ENCODE assay signal across 9 cellular contexts in the genomic region with DNA sequence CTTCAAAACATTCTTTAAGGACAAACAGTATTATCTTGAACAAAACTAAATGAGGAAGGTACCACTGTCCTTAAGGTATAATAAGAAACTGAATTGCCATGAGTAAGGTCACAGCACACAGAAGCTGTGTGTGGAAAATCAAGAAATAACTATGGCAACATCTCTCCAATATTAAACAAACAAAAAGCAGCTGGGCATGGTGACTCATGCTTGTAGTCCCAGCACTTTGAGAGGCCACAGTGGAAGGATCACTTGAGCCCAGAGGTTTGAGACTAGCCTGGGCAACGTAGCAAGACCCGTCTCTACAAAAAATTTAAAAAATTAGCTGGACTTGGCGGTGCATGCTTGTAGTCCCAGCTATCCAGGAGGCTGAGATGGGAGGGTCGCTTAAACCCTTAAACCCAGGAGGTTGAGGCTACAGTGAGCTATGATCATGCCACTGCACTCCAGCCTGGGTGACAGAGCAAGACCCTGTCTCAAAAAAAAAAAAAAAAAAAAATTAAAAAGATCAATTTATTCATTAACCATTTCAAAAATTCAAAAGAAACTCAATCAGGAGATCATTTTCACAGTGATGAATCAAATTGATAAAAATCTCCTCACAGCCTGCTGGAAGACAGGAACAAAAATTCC.
DNase-seq lines count a peak whose midpoint lies in the region; ATAC-seq and TF ChIP-seq lines count a peak whose summit lies in the region.
"Had no signal": no experiment of that assay in that cellular context is flagged by ENCODE, and none has a peak within 500 bp of the region (broad histone marks: within the 10 kb centered on the region; RNA-seq: fewer than 3 reads in every experiment).

No MANE protein-coding gene starts in this region.

- WGBS in mesenchymal stem cell: 44% methylated on average over 4 of the region's 4 CpGs

- H3K27ac ChIP-seq in colonic mucosa: no peak overlapping the region
- no peak overlapping the region for H3K27ac ChIP-seq in mesenchymal stem cell (ENCODE audit: low read length, poor library complexity, severe bottlenecking)

- H3K23ac ChIP-seq in mesenchymal stem cell (ENCODE audit: low read length in 2 of 2): no peak overlapping the region

- no peak overlapping the region for H2AK5ac ChIP-seq in mesenchymal stem cell (ENCODE audit: low read length, severe bottlenecking)

- H3K4me3 ChIP-seq in colonic mucosa (no peak overlapping the region), mesenchymal stem cell (ENCODE audit: insufficient read depth in 1 of 2, low read depth in 1 of 2, low read length in 2 of 2) (no peak overlapping the region)

- peak; percentile 7 for DNase-seq in CD1c-positive myeloid dendritic cell (ENCODE audit: extremely low spot score)
- DNase-seq in NCI-H2029 treated with DMSO at 0.1 percent for 48 hours (lab: John Stamatoyannopoulos, UW): peak; percentile 32
- DNase-seq in colonic mucosa: peak; percentile 18
- peak; percentile 98 for DNase-seq in mesenchymal stem cell
- no peak for DNase-seq in midbrain (lab: John Stamatoyannopoulos, UW)
- no peak for DNase-seq in NCI-H1436 treated with DMSO at 0.1 percent for 48 hours (lab: John Stamatoyannopoulos, UW)
- no peak for DNase-seq in 8988T
- DNase-seq: NCI-H2107 had no signal

- H2BK120ac ChIP-seq in mesenchymal stem cell (ENCODE audit: low read depth, low read length): no peak overlapping the region

- no peaks in the 10 kb centered on the region for H3K27me3 ChIP-seq in colonic mucosa
- no peaks in the 10 kb centered on the region for H3K27me3 ChIP-seq in mesenchymal stem cell (ENCODE audit: control insufficient read depth in 1 of 2, insufficient read depth in 1 of 2, low read length in 2 of 2)

- H2BK12ac ChIP-seq in mesenchymal stem cell (ENCODE audit: low read length in 2 of 2): no peak overlapping the region

- no peak for TF ChIP-seq CTCF in colonic mucosa (IDR thresholded peaks at IDR 0.05)

- H3K9ac ChIP-seq in colonic mucosa (ENCODE audit: low read depth in 2 of 2, low read length in 2 of 2): no peak overlapping the region
- H3K9ac ChIP-seq in mesenchymal stem cell (ENCODE audit: low read length): peak overlapping the region; percentile 72

- no peak overlapping the region for H4K8ac ChIP-seq in mesenchymal stem cell (ENCODE audit: low read length)

- H3K18ac ChIP-seq in mesenchymal stem cell (ENCODE audit: low read depth in 1 of 2, low read length in 2 of 2): peak overlapping the region in 1 of 2 experiments; percentile 64

- H3K36me3 ChIP-seq in colonic mucosa (no peaks in the 10 kb centered on the region), mesenchymal stem cell (ENCODE audit: control insufficient read depth in 1 of 2, insufficient read depth in 2 of 2, low read depth in 1 of 2, low read length in 2 of 2) (no peaks in the 10 kb centered on the region)

- H3K4me1 ChIP-seq in colonic mucosa (no peaks in the 10 kb centered on the region), mesenchymal stem cell (ENCODE audit: control insufficient read depth, insufficient read depth, low read depth, low read length) (peaks cover 3% of the 10 kb centered on the region)

- no peak overlapping the region for H2BK15ac ChIP-seq in mesenchymal stem cell (ENCODE audit: low read depth, poor library complexity, severe bottlenecking)

- intact Hi-C loops in colonic mucosa (cut with DNase I): no loop called here

- ATAC-seq in HG02763 (IDR thresholded peaks at IDR 0.05; ENCODE audit: unreplicated experiment): no peak

- no peak overlapping the region for H3K14ac ChIP-seq in mesenchymal stem cell (ENCODE audit: low read length in 2 of 2)

- H4K91ac ChIP-seq in mesenchymal stem cell (ENCODE audit: low read length): no peak overlapping the region

- no peak overlapping the region for H2BK5ac ChIP-seq in mesenchymal stem cell (ENCODE audit: low read depth, low read length, poor library complexity, severe bottlenecking)

- no peak overlapping the region for H2AFZ ChIP-seq in mesenchymal stem cell (ENCODE audit: low read depth, low read length)

- no peaks in the 10 kb centered on the region for H3K9me3 ChIP-seq in colonic mucosa
- no peaks in the 10 kb centered on the region for H3K9me3 ChIP-seq in mesenchymal stem cell (ENCODE audit: control insufficient read depth, low read length)

- H3K4ac ChIP-seq in mesenchymal stem cell (ENCODE audit: low read depth in 1 of 2, low read length in 2 of 2): no peak overlapping the region

- H3K4me2 ChIP-seq in mesenchymal stem cell (ENCODE audit: low read length, poor library complexity, severe bottlenecking): no peak overlapping the region

- H3K79me1 ChIP-seq in mesenchymal stem cell (replicated peaks; ENCODE audit: low read length, poor library complexity, severe bottlenecking): no peaks in the 10 kb centered on the region

Comparison
In these comparisons a context has a peak if more than half of its experiments do, and no peak if none do; other contexts are left out.
1. DNase-seq: peak in CD1c-positive myeloid dendritic cell (single experiment), NCI-H2029 treated with DMSO at 0.1 percent for 48 hours (single experiment), colonic mucosa (single experiment) and mesenchymal stem cell (single experiment); none in midbrain (single experiment), NCI-H1436 treated with DMSO at 0.1 percent for 48 hours (single experiment) and 8988T (single experiment).